Comparison of ENCODE assay signal across 1 cellular context in genomic region chr5:140310434-140310833, GRCh38.
TF ChIP-seq lines count a peak whose summit lies in the region.

No MANE protein-coding gene starts in this region.

TF ChIP-seq in K562, 482 proteins besides CTCF, POLR2A, EP300 and RAD21:
- no peak for TF ChIP-seq NUFIP1 (IDR thresholded peaks at IDR 0.05; ENCODE audit: partially characterized antibody)
- TF ChIP-seq RBM34 (IDR thresholded peaks at IDR 0.05; ENCODE audit: borderline replicate concordance, insufficient read depth, low read length), result no peak
- peak; percentile 59 for TF ChIP-seq CEBPB (tag; IDR thresholded peaks at IDR 0.05)
- TF ChIP-seq ATF7 (IDR thresholded peaks at IDR 0.05), result peak; percentile 28; the same call in 1 of the 2 replicates
- 0 out of 2 replicates have a peak, but pooled peaks have one; percentile 19 for TF ChIP-seq JUN (IDR thresholded peaks at IDR 0.05; ENCODE audit: borderline replicate concordance, low read depth, low read length)
- TF ChIP-seq JUN (CRISPR knock-in tag; IDR thresholded peaks at IDR 0.05; ENCODE audit: borderline replicate concordance), result no peak
- TF ChIP-seq ZBTB1 (CRISPR knock-in tag; IDR thresholded peaks at IDR 0.05; ENCODE audit: borderline replicate concordance, low read depth), result no peak
- TF ChIP-seq MAZ (CRISPR knock-in tag; conservative IDR thresholded peaks at IDR 0.05 in 1 of 2, IDR thresholded peaks at IDR 0.05 in 1 of 2), result no peak
- TF ChIP-seq PURB (CRISPR knock-in tag; IDR thresholded peaks at IDR 0.05; ENCODE audit: low read depth), result no peak
- TF ChIP-seq GABPB1 (CRISPR knock-in tag; IDR thresholded peaks at IDR 0.05), result no peak
- TF ChIP-seq HDAC3 (IDR thresholded peaks at IDR 0.05; ENCODE audit: borderline replicate concordance, partially characterized antibody), result no peak
- TF ChIP-seq NFE2 (IDR thresholded peaks at IDR 0.05; ENCODE audit: low read depth), result 0 out of 2 replicates have a peak, but pooled peaks have one; percentile 31
- TF ChIP-seq ZC3H8 (IDR thresholded peaks at IDR 0.05), result no peak
- 0 out of 2 replicates have a peak, but pooled peaks have one; percentile 5 for TF ChIP-seq ZNF589 (CRISPR knock-in tag; IDR thresholded peaks at IDR 0.05; ENCODE audit: low read depth)
- no peak for TF ChIP-seq TCF15 (CRISPR knock-in tag; IDR thresholded peaks at IDR 0.05)
- no peak for TF ChIP-seq SMAD4 (CRISPR knock-in tag; conservative IDR thresholded peaks at IDR 0.05)
- peak; percentile 14; the same call in 1 of the 2 replicates for TF ChIP-seq JUND (IDR thresholded peaks at IDR 0.05; ENCODE audit: borderline replicate concordance, low read depth, low read length)
- TF ChIP-seq JUND (tag; IDR thresholded peaks at IDR 0.05; ENCODE audit: borderline replicate concordance, low read depth, low read length), result no peak; the same call in 2 of the 3 replicates
- peak; percentile 63; the same call in 1 of the 2 replicates for TF ChIP-seq PKNOX1 (IDR thresholded peaks at IDR 0.05)
- no peak for TF ChIP-seq SETDB1 (IDR thresholded peaks at IDR 0.05; ENCODE audit: low read length)
